In the genomic region with DNA sequence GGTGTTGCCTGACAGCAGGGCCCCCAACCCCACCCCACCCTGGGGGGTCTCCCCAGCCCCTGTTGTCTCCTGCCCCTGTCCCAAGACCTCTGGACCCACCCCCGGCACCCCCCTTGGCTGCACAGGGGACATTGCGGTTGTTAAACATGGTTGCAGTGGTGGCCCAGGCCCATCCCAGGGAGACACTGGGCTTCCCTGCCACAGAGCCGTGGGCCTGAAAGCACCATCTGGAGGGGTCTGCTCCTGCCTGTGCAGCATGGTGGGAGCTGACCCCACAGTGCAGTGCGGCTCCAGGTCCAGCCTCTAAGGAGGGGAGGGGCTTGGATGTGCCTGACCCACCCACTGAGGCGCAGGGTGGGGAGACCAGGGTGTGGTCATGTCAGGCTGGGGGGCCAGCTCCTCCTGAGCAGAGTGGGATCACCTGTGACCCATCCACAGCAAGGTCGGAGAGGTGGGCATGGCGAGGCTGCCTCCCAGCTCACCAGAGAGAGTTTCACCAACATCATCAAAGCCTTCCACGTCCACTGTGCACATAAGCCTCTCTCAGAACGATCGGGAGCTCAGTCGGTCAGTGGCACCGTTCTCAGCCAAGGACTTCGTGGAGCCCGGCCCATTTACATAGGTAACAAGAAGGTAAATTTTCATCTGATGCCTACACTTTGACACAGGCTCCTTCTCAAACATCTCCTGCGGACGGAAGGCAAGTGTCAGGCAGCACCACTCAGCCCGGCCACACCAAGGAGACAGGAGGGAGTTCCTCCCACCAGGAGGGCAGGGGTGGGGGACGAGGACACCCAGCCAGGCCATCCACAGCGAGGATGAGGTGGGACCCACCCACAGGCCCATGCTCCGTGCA, we compare ENCODE assay signal across 30 cellular contexts.
"Had no signal": no experiment of that assay in that cellular context is flagged by ENCODE, and none has a peak within 500 bp of the region (broad histone marks: within the 10 kb centered on the region; RNA-seq: fewer than 3 reads in every experiment).

No MANE protein-coding gene starts in this region.

- H3K9me3 Mint-ChIP-seq: activated CD4-positive, alpha-beta T cell treated with anti-CD3 and anti-CD28 coated beads, Interleukin-2, amount 10 ng/mL, durations not matched to agents 24 days and 14 days; activated naive CD4-positive, alpha-beta T cell treated with anti-CD3 and anti-CD28 coated beads, Interleukin-2, amount 50 U/mL, for 72 hours; activated naive CD8-positive, alpha-beta T cell treated with anti-CD3 and anti-CD28 coated beads, Interleukin-2, amount 50 U/mL, for 24 hours; activated T-cell treated with anti-CD3 and anti-CD28 coated beads, Interleukin-2, amount 50 U/mL, for 24 hours; activated T-helper 1 cell treated with anti-CD3 and anti-CD28 coated beads, Interleukin-12 subunit alpha, Interleukin-12 subunit beta, Interleukin-2, Interleukin-4 antibody, amounts not matched to agents 30 ng/mL and 10 ng/mL and 1 ng/mL, durations not matched to agents 14 hours and 24 hours and 36 hours; brain; WTC11 had no signal

- H3K4me3 ChIP-seq: MG63 had no signal

- H3K9me3 ChIP-seq: MG63 had no signal

- H3K36me3 ChIP-seq: MG63 had no signal

- H3K27ac ChIP-seq: KMS-11 had no signal

- H3K4me2 ChIP-seq: KMS-11 had no signal

- ATAC-seq: activated CD8-positive, alpha-beta memory T cell treated with anti-CD3 and anti-CD28 coated beads, Interleukin-2, amount 10 ng/mL, durations not matched to agents 7 days and 5 days; activated naive CD4-positive, alpha-beta T cell treated with anti-CD3 and anti-CD28 coated beads, Interleukin-2, amount 50 U/mL, for 72 hours; activated naive CD8-positive, alpha-beta T cell treated with anti-CD3 and anti-CD28 coated beads, Interleukin-2, amount 50 U/mL, for 24 hours; T-helper 17 cell; WTC11 had no signal

- H3K27ac Mint-ChIP-seq: activated CD4-positive, alpha-beta T cell treated with anti-CD3 and anti-CD28 coated beads, Interleukin-2, amount 10 ng/mL, durations not matched to agents 24 days and 14 days; activated CD8-positive, alpha-beta memory T cell treated with anti-CD3 and anti-CD28 coated beads, Interleukin-2, amount 10 ng/mL, durations not matched to agents 7 days and 5 days; activated naive CD4-positive, alpha-beta T cell treated with anti-CD3 and anti-CD28 coated beads, Interleukin-2, amount 50 U/mL, for 72 hours; activated naive CD8-positive, alpha-beta T cell treated with anti-CD3 and anti-CD28 coated beads, Interleukin-2, amount 50 U/mL, for 24 hours; activated T-cell treated with anti-CD3 and anti-CD28 coated beads, Interleukin-2, amount 50 U/mL, for 24 hours; activated T-helper 1 cell treated with anti-CD3 and anti-CD28 coated beads, Interleukin-12 subunit alpha, Interleukin-12 subunit beta, Interleukin-2, Interleukin-4 antibody, amounts not matched to agents 30 ng/mL and 10 ng/mL and 1 ng/mL, durations not matched to agents 14 hours and 24 hours and 36 hours; T-helper 17 cell; WTC11 had no signal

- H3K36me3 Mint-ChIP-seq: activated CD8-positive, alpha-beta memory T cell treated with anti-CD3 and anti-CD28 coated beads, Interleukin-2, amount 10 ng/mL, durations not matched to agents 7 days and 5 days; activated naive CD4-positive, alpha-beta T cell treated with anti-CD3 and anti-CD28 coated beads, Interleukin-2, amount 50 U/mL, for 72 hours; brain; WTC11 had no signal

- H3K4me3 Mint-ChIP-seq: activated CD4-positive, alpha-beta T cell treated with anti-CD3 and anti-CD28 coated beads, Interleukin-2, amount 10 ng/mL, durations not matched to agents 24 days and 14 days; activated CD8-positive, alpha-beta memory T cell treated with anti-CD3 and anti-CD28 coated beads, Interleukin-2, amount 10 ng/mL, durations not matched to agents 7 days and 5 days; activated naive CD8-positive, alpha-beta T cell treated with anti-CD3 and anti-CD28 coated beads, Interleukin-2, amount 50 U/mL, for 24 hours; activated T-cell treated with anti-CD3 and anti-CD28 coated beads, Interleukin-2, amount 50 U/mL, for 24 hours; activated T-helper 1 cell treated with anti-CD3 and anti-CD28 coated beads, Interleukin-12 subunit alpha, Interleukin-12 subunit beta, Interleukin-2, Interleukin-4 antibody, amounts not matched to agents 30 ng/mL and 10 ng/mL and 1 ng/mL, durations not matched to agents 14 hours and 24 hours and 36 hours; brain; T-helper 17 cell; WTC11 had no signal

- DNase-seq: activated CD4-positive, alpha-beta T cell treated with anti-CD3 and anti-CD28 coated beads, Interleukin-2, amount 10 ng/mL, durations not matched to agents 24 days and 14 days; activated CD4-positive, alpha-beta T cell treated with anti-CD3 and anti-CD28 coated beads, Interleukin-2, amount 50 U/mL, for 48 hours; activated CD4-positive, CD25-positive, alpha-beta regulatory T cell treated with anti-CD3 and anti-CD28 coated beads, Interleukin-2, amount 50 U/mL, for 72 hours; activated CD8-positive, alpha-beta memory T cell treated with anti-CD3 and anti-CD28 coated beads, Interleukin-2, amount 10 ng/mL, durations not matched to agents 7 days and 5 days; activated effector memory CD4-positive, alpha-beta T cell treated with Interleukin-2 at 50 U/mL for 16 hours; activated naive CD4-positive, alpha-beta T cell treated with Interleukin-2 at 50 U/mL for 16 hours; activated naive CD8-positive, alpha-beta T cell treated with anti-CD3 and anti-CD28 coated beads, Interleukin-2, amount 50 U/mL, for 24 hours; activated T-cell treated with anti-CD3 and anti-CD28 coated beads, Interleukin-2, amount 50 U/mL, for 24 hours; amniotic stem cell; MG63; MV-4-11; NCI-H1092 treated with DMSO at 0.1 percent for 48 hours; NCI-H1417 treated with DMSO at 0.1 percent for 48 hours; NCI-H1694; NCI-H2029; NCI-H2107; NCI-H2171 treated with DMSO at 0.1 percent for 48 hours; NCI-H226; NCI-H510A; NCI-H526 treated with DMSO at 0.1 percent for 48 hours; NCI-H82; NK-92 treated with Interleukin-12 subunit alpha and Interleukin-12 subunit beta, amount 100 ng/mL, for 24 hours; SIG-M5; T-helper 17 cell; T-helper 9 cell had no signal

- H3K4me1 Mint-ChIP-seq: activated CD4-positive, alpha-beta T cell treated with anti-CD3 and anti-CD28 coated beads, Interleukin-2, amount 10 ng/mL, durations not matched to agents 24 days and 14 days; activated CD8-positive, alpha-beta memory T cell treated with anti-CD3 and anti-CD28 coated beads, Interleukin-2, amount 10 ng/mL, durations not matched to agents 7 days and 5 days; WTC11 had no signal

- H3K9ac ChIP-seq: KMS-11 had no signal
